ENCODE assay signal across 18 cellular contexts in genomic region chr11:71247551-71248250, GRCh38. TPM values are rescaled to one million over a fixed set of nuclear protein-coding genes. Genes with fewer than 3 reads are reported as not detected.
DNase-seq lines count a peak whose midpoint lies in the region; ATAC-seq and TF ChIP-seq lines count a peak whose summit lies in the region.
"Had no signal": no experiment of that assay in that cellular context is flagged by ENCODE, and none has a peak within 500 bp of the region (broad histone marks: within the 10 kb centered on the region; RNA-seq: fewer than 3 reads in every experiment).

No MANE protein-coding gene starts in this region.

- intact Hi-C loops in right cardiac atrium (cut with DNase I) = no loop called here
- intact Hi-C loops in prostate gland (cut with DNase I) = no loop called here

- no peak overlapping the region for H3K14ac ChIP-seq in H9 (ENCODE audit: insufficient read depth, low read length)

- peak overlapping the region; percentile 86 to 100 (median 98) for H3K27ac Mint-ChIP-seq in H9
- H3K27ac Mint-ChIP-seq in WTC11 = peak overlapping the region; percentile 99
- H3K27ac Mint-ChIP-seq: CD14-positive monocyte, natural killer cell had no signal

- ATAC-seq in WTC11 (peak; percentile 14), right cardiac atrium (peak; percentile 30 to 53), HG03457 (IDR thresholded peaks at IDR 0.05; ENCODE audit: unreplicated experiment) (no peak), GM18870 (IDR thresholded peaks at IDR 0.05; ENCODE audit: unreplicated experiment) (no peak), GM21723 (IDR thresholded peaks at IDR 0.05; ENCODE audit: unreplicated experiment) (no peak)
- ATAC-seq: foreskin keratinocyte, natural killer cell, sciatic nerve had no signal

- CTCF ChIA-PET in WTC11 (lab: Charles Lee) = interaction anchor here (0.8 to 4.6 kb wide), 9 partner anchors 8 to 413 kb away, joined by 3 to 46 read pairs (median 7); no protein-coding TSS in a partner anchor

- H3K4me3 Mint-ChIP-seq in H9 = peak overlapping the region; percentile 35 to 56; a peak in 3 of 5 replicates
- H3K4me3 Mint-ChIP-seq in WTC11 = peak overlapping the region; percentile 73
- H3K4me3 Mint-ChIP-seq: natural killer cell had no signal

- no peak overlapping the region for H2AK5ac ChIP-seq in H9 (ENCODE audit: insufficient read length, low read length)

- no peak overlapping the region for H3K56ac ChIP-seq in H9 (ENCODE audit: insufficient read length, low read depth, low read length)

- H3K9me3 ChIP-seq in H9 (ENCODE audit: control insufficient read depth, low read depth, low read length) = no peaks in the 10 kb centered on the region
- no peaks in the 10 kb centered on the region for H3K9me3 ChIP-seq in right cardiac atrium (ENCODE audit: control insufficient read depth, low read length)
- H3K9me3 ChIP-seq in prostate gland = no peaks in the 10 kb centered on the region

- peak overlapping the region; percentile 56 for H3K27ac ChIP-seq in H9 (ENCODE audit: insufficient read length, low read depth, low read length)
- H3K27ac ChIP-seq in right cardiac atrium (ENCODE audit: low read length) = no peak overlapping the region
- no peak overlapping the region for H3K27ac ChIP-seq in prostate gland
- H3K27ac ChIP-seq: foreskin keratinocyte had no signal

- no peak overlapping the region for H3K23ac ChIP-seq in H9 (ENCODE audit: insufficient read length, low read depth, low read length)

- peaks cover 3% of the 10 kb centered on the region for H3K79me1 ChIP-seq in H9 (ENCODE audit: insufficient read depth, low read depth, low read length, poor library complexity, severe bottlenecking)

- H3K18ac ChIP-seq in H9 (ENCODE audit: insufficient read length, low read depth, low read length) = peak overlapping the region; percentile 2

- no peak overlapping the region for H3K4ac ChIP-seq in H9 (ENCODE audit: low read depth, low read length)

- TF ChIP-seq CTCF in H9 (conservative IDR thresholded peaks at IDR 0.05) (no peak), WTC11 (IDR thresholded peaks at IDR 0.05) (no peak), prostate gland (IDR thresholded peaks at IDR 0.05) (no peak)

- no peaks in the 10 kb centered on the region for H3K27me3 ChIP-seq in H9 (ENCODE audit: insufficient read depth, low read length)
- no peaks in the 10 kb centered on the region for H3K27me3 ChIP-seq in right cardiac atrium (ENCODE audit: control insufficient read depth, insufficient read depth)
- H3K27me3 ChIP-seq in prostate gland (replicated peaks; ENCODE audit: insufficient read depth) = no peaks in the 10 kb centered on the region

- H3K4me2 ChIP-seq in H9 (ENCODE audit: insufficient read depth, insufficient read length, low read length) = no peak overlapping the region

- peaks cover 15% of the 10 kb centered on the region for H3K23me2 ChIP-seq in H9 (ENCODE audit: insufficient read length, low read depth, low read length, poor library complexity, severe bottlenecking)

- no peak overlapping the region for H2BK120ac ChIP-seq in H9 (ENCODE audit: low read depth, low read length, poor library complexity, severe bottlenecking)

- no peak for TF ChIP-seq POLR2A in prostate gland (IDR thresholded peaks at IDR 0.05)

- no peak overlapping the region for H3K4me3 ChIP-seq in right cardiac atrium (ENCODE audit: low read length)
- H3K4me3 ChIP-seq in prostate gland = no peak overlapping the region

- peaks cover 71 to 75% of the 10 kb centered on the region in 2 experiments for H3K4me1 Mint-ChIP-seq in H9
- peaks cover 77% of the 10 kb centered on the region for H3K4me1 Mint-ChIP-seq in WTC11
- H3K4me1 Mint-ChIP-seq: CD14-positive monocyte, natural killer cell had no signal

- H3K9ac ChIP-seq in H9 (ENCODE audit: extremely low read depth, insufficient read length, low read length) = no peak overlapping the region

- peak; percentile 74 for DNase-seq in H9
- peak; percentile 68 for DNase-seq in WTC11 (ENCODE audit: low spot score)
- peak in 2 of 3 donors; percentile 60 to 74 for DNase-seq in right cardiac atrium
- peak; percentile 54 for DNase-seq in prostate gland (ENCODE audit: low spot score)
- DNase-seq in DMS153 treated with DMSO at 0.1 percent for 48 hours (lab: John Stamatoyannopoulos, UW; ENCODE audit: unreplicated experiment) = no peak
- DNase-seq: activated CD4-positive, alpha-beta T cell treated with anti-CD3 and anti-CD28 coated beads, Interleukin-2, amount 50 U/mL, for 4 hours; foreskin keratinocyte; GF-D8; natural killer cell; NCI-H748 treated with DMSO at 0.1 percent for 48 hours; SHP77 treated with DMSO at 0.1 percent for 48 hours; stimulated activated naive CD4-positive, alpha-beta T cell treated with Interleukin-2 at 50 U/mL for 16 hours; T-helper 9 cell had no signal

- no peak overlapping the region for H2AFZ ChIP-seq in H9 (ENCODE audit: low read length)

- H3K27me3 Mint-ChIP-seq in H9 (ENCODE audit: low read depth) (peaks cover 13% of the 10 kb centered on the region), WTC11 (ENCODE audit: low read depth) (no peaks in the 10 kb centered on the region)

- no peak overlapping the region for H4K91ac ChIP-seq in H9 (ENCODE audit: insufficient read length, low read depth, low read length)

- no peak overlapping the region for H2BK20ac ChIP-seq in H9 (ENCODE audit: low read depth, low read length, poor library complexity, severe bottlenecking)

- no peak overlapping the region for H3T11ph ChIP-seq in H9 (ENCODE audit: low read length)

- POLR2A ChIA-PET in WTC11 (lab: Charles Lee) = interaction anchor here (0.7 to 1.5 kb wide), 5 partner anchors 21 to 714 kb away, joined by 3 to 5 read pairs (median 4); no protein-coding TSS in a partner anchor

- no peaks in the 10 kb centered on the region for H4K20me1 ChIP-seq in H9 (ENCODE audit: control insufficient read depth, insufficient read depth, insufficient read length)

- no peaks in the 10 kb centered on the region for H3K9me3 Mint-ChIP-seq in H9
- H3K9me3 Mint-ChIP-seq in WTC11 = no peaks in the 10 kb centered on the region
- H3K9me3 Mint-ChIP-seq: natural killer cell had no signal

- no peak overlapping the region for H2BK15ac ChIP-seq in H9 (ENCODE audit: low read depth, low read length)

- H4K5ac ChIP-seq in H9 (ENCODE audit: insufficient read length, low read depth, low read length) = no peak overlapping the region

- no CpG with 5 or more reads among the region's 16 CpGs for WGBS in H9 (ENCODE audit: extremely low coverage, insufficient read length, low lambda C conversion rate)
- WGBS in right cardiac atrium = 43% methylated on average over 16 of the region's 16 CpGs
- 43% methylated on average over 16 of the region's 16 CpGs for WGBS in prostate gland

- H3K4me1 ChIP-seq in H9 (ENCODE audit: insufficient read depth, low read length) = peaks cover 20% of the 10 kb centered on the region
- H3K4me1 ChIP-seq in right cardiac atrium (ENCODE audit: control insufficient read depth, insufficient read depth, low read length) = peaks cover 7% of the 10 kb centered on the region
- H3K4me1 ChIP-seq in prostate gland (replicated peaks) = no peaks in the 10 kb centered on the region
- H3K4me1 ChIP-seq: foreskin keratinocyte had no signal

- H3K36me3 ChIP-seq in prostate gland = no peaks in the 10 kb centered on the region

- no peak overlapping the region for H2BK5ac ChIP-seq in H9 (ENCODE audit: insufficient read length, low read length)

- H2BK12ac ChIP-seq in H9 (ENCODE audit: insufficient read length, low read depth, low read length) = peak overlapping the region; percentile 77

- peaks cover 20% of the 10 kb centered on the region; the same call in 1 of the 2 replicates for H3K79me2 ChIP-seq in H9 (ENCODE audit: insufficient read depth, low read length)

- peaks cover 0 to 5% (median under 1%) of the 10 kb centered on the region in 3 experiments; a peak in 5 of 7 replicates for H3K36me3 Mint-ChIP-seq in H9 (ENCODE audit: insufficient read depth in 1 of 3, low read depth in 3 of 3)
- H3K36me3 Mint-ChIP-seq in WTC11 = peaks cover 5% of the 10 kb centered on the region
- H3K36me3 Mint-ChIP-seq: natural killer cell had no signal

- H4K8ac ChIP-seq in H9 (replicated peaks; ENCODE audit: insufficient read length, low read depth, low read length) = no peak overlapping the region

TF ChIP-seq in WTC11, 78 proteins besides CTCF, POLR2A, EP300 and RAD21:
- no peak for TF ChIP-seq NR2C2 (CRISPR knock-in tag; IDR thresholded peaks at IDR 0.05)
- peak; percentile 73 for TF ChIP-seq ZNF423 (CRISPR knock-in tag; IDR thresholded peaks at IDR 0.05)
- TF ChIP-seq OVOL2 (CRISPR knock-in tag; IDR thresholded peaks at IDR 0.05; ENCODE audit: borderline replicate concordance) = no peak

RNA-seq across cellular contexts. Expression of gene SHANK2, which starts 4.7 kb away (rescaled TPM):
- total RNA-seq in H9 (2021) (22.1 and 23.8 TPM in 2 replicates), WTC11 (2021) (57.5 to 69.3 TPM (median 64.8 TPM) in 3 replicates), right cardiac atrium (under 1 TPM; 0.03 to 0.26 (median 0.13) TPM), prostate gland (10 to 100 TPM; 43.5 to 46.4 TPM)
- 0.23 TPM for polyA plus RNA-seq in right cardiac atrium
- polyA plus RNA-seq: CD14-positive monocyte had no signal

Comparison
In these comparisons a context has a peak if more than half of its experiments do, and no peak if none do; other contexts are left out.
1. ATAC-seq: peak in WTC11 (single experiment) and right cardiac atrium (2 of 2); none in HG03457 (single experiment), GM18870 (single experiment) and GM21723 (single experiment).
2. RNA of gene SHANK2, which starts 4.7 kb away (total RNA-seq): 57.5 to 69.3 TPM in WTC11, 43.5 to 46.4 TPM in prostate gland and 22.1 to 23.8 TPM in H9; 0.03 to 0.26 TPM in right cardiac atrium; every median in the first group is over 10 times any median in the second.